9 cellular contexts compared by ENCODE assay signal in the genomic region with DNA sequence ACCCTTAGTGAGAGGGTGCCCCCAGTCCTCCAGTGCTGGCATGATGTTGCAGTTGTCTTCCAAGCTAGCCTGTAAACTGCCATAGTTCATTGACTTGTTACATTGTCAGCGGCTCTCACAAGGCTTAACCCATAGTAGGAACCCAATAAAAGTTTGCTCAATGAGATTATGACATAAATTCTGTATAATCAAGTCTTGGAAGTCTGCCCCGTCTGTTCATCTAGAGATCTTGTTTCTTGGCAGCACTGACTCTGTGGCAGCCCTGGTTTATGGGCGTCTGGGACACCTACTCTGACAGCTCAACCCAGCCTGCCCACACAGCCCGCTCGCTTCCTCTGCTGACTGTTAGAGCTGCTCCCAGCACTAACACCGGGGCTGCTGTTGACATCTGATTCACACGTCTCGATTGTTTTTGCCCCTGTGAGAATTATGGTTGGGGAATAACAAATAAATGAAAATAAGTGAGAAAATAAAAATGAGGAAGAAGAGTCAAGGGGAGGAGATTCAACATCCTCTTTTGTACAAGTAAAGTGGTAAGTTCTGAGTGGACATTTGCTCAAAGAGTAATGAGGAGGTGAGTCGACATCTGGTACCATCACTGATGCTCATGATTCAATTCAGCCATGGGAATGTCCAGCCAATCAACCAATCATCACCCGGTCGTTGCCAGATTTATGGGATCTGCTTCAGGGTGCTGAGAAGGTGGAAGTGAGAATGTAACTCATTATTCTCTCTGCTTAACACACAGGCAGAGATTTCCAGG.
DNase-seq lines count a peak whose midpoint lies in the region; ATAC-seq and TF ChIP-seq lines count a peak whose summit lies in the region.
"Had no signal": no experiment of that assay in that cellular context is flagged by ENCODE, and none has a peak within 500 bp of the region (broad histone marks: within the 10 kb centered on the region; RNA-seq: fewer than 3 reads in every experiment).

No MANE protein-coding gene starts in this region.

- H3K27ac ChIP-seq in WERI-Rb-1 (no peak overlapping the region), RWPE1 (no peak overlapping the region)
- H3K27ac ChIP-seq: tibial nerve had no signal

- no peak for TF ChIP-seq CTCF in HFF-Myc (IDR thresholded peaks at IDR 0.05; ENCODE audit: low read depth, low read length, missing control alignments)
- no peak for TF ChIP-seq CTCF in foreskin fibroblast (IDR thresholded peaks at IDR 0.05; ENCODE audit: low read depth, low read length)
- TF ChIP-seq CTCF in WERI-Rb-1 (IDR thresholded peaks at IDR 0.05; ENCODE audit: low read depth, low read length), result no peak
- no peak for TF ChIP-seq CTCF in RWPE1 (conservative IDR thresholded peaks at IDR 0.05; ENCODE audit: low read depth)

- no peaks in the 10 kb centered on the region for H3K36me3 ChIP-seq in WERI-Rb-1
- H3K36me3 ChIP-seq: tibial nerve had no signal

- intact Hi-C loops in cardiac septum (cut with DNase I), result no loop called here

- ATAC-seq in HG03095 (IDR thresholded peaks at IDR 0.05; ENCODE audit: unreplicated experiment), result no peak

- POLR2A ChIA-PET in RWPE1 (lab: Yijun Ruan, JAX; ENCODE audit: low non-redundant PET), result no interaction called here

- H3K4me3 ChIP-seq in HFF-Myc (replicated peaks; ENCODE audit: low read depth, low read length) (no peak overlapping the region), foreskin fibroblast (ENCODE audit: low read depth in 1 of 2, low read length in 2 of 2) (no peak overlapping the region), WERI-Rb-1 (ENCODE audit: low read depth, low read length) (no peak overlapping the region)
- H3K4me3 ChIP-seq: tibial nerve had no signal

- DNase-seq in HFF-Myc (ENCODE audit: extremely low read depth, low read depth) (peak; percentile 11), UCSD-AML1 (lab: John Stamatoyannopoulos, UW; ENCODE audit: unreplicated experiment) (peak; percentile 24), foreskin fibroblast (peak; percentile 50 to 72), WERI-Rb-1 (no peak), RWPE1 (ENCODE audit: low spot score) (no peak), cardiac septum (ENCODE audit: low spot score) (no peak)
- DNase-seq in stimulated activated CD8-positive, alpha-beta memory T cell treated with anti-CD3 and anti-CD28 coated beads, Interleukin-4, amount 100 ng/mL, for 48 hours, result peak; percentile 64

- H3K27me3 ChIP-seq in WERI-Rb-1 (ENCODE audit: insufficient read depth, low read depth, severe bottlenecking), result no peaks in the 10 kb centered on the region
- H3K27me3 ChIP-seq: tibial nerve had no signal

- CTCF ChIA-PET in RWPE1 (lab: Yijun Ruan, JAX), result no interaction called here

- no peaks in the 10 kb centered on the region for H3K9me3 ChIP-seq in WERI-Rb-1 (ENCODE audit: severe bottlenecking)

Comparison
In these comparisons a context has a peak if more than half of its experiments do, and no peak if none do; other contexts are left out.
1. DNase-seq: peak in HFF-Myc (single experiment), UCSD-AML1 (single experiment), foreskin fibroblast (2 of 2) and stimulated activated CD8-positive, alpha-beta memory T cell treated with anti-CD3 and anti-CD28 coated beads, Interleukin-4, amount 100 ng/mL, for 48 hours (single experiment); none in WERI-Rb-1 (single experiment), RWPE1 (single experiment) and cardiac septum (single experiment).